10 cellular contexts compared by ENCODE assay signal in genomic region chr1:41504126-41505035, GRCh38. TPM values are rescaled to one million over a fixed set of nuclear protein-coding genes. Genes with fewer than 3 reads are reported as not detected.
DNase-seq lines count a peak whose midpoint lies in the region; TF ChIP-seq lines count a peak whose summit lies in the region.
"Had no signal": no experiment of that assay in that cellular context is flagged by ENCODE, and none has a peak within 500 bp of the region (broad histone marks: within the 10 kb centered on the region; RNA-seq: fewer than 3 reads in every experiment).

No MANE protein-coding gene starts in this region.

- no peak overlapping the region for H3K4me3 Mint-ChIP-seq in CD4-positive, alpha-beta memory T cell

- no peak overlapping the region for H2AFZ ChIP-seq in MM.1S (ENCODE audit: low read length)

- H3K4me3 ChIP-seq in MM.1S (ENCODE audit: low read length), result no peak overlapping the region
- H3K4me3 ChIP-seq in WERI-Rb-1 (ENCODE audit: low read depth, low read length), result no peak overlapping the region
- H3K4me3 ChIP-seq in CD4-positive, alpha-beta memory T cell (ENCODE audit: low read length in 2 of 2), result no peak overlapping the region
- H3K4me3 ChIP-seq in esophagus muscularis mucosa, result no peak overlapping the region
- H3K4me3 ChIP-seq in tibial nerve, result no peak overlapping the region

- TF ChIP-seq EP300 in esophagus muscularis mucosa (IDR thresholded peaks at IDR 0.05) (no peak), tibial nerve (IDR thresholded peaks at IDR 0.05) (no peak)

- POLR2A ChIA-PET in CD4-positive, alpha-beta memory T cell (lab: Charles Lee; ENCODE audit: partially characterized antibody), result no interaction called here

- DNase-seq in DMS53 (lab: John Stamatoyannopoulos, UW) (peak; percentile 98), MM.1S (peak; percentile 66), WERI-Rb-1 (peak; percentile 76), kidney tubule cell (ENCODE audit: low spot score) (peak; percentile 96), esophagus muscularis mucosa (ENCODE audit: extremely low spot score) (no peak), tibial nerve (ENCODE audit: low spot score in 2 of 2) (no peak), T1000 (lab: John Stamatoyannopoulos, UW) (no peak)
- DNase-seq in CD4-positive, alpha-beta memory T cell, result no peak
- DNase-seq: activated CD8-positive, alpha-beta memory T cell treated with anti-CD3 and anti-CD28 coated beads, Interleukin-2, amount 50 U/mL, for 4 hours had no signal

- CTCF ChIA-PET in CD4-positive, alpha-beta memory T cell (lab: Charles Lee; ENCODE audit: partially characterized antibody), result no interaction called here

- intact Hi-C loops in CD4-positive, alpha-beta memory T cell (cut with micrococcal nuclease), result no loop called here
- intact Hi-C loops in esophagus muscularis mucosa (cut with DNase I), result no loop called here

- H4K20me1 ChIP-seq in MM.1S (ENCODE audit: insufficient read depth, low read length), result no peaks in the 10 kb centered on the region

- H3K27ac ChIP-seq in MM.1S (ENCODE audit: low read length) (peak overlapping the region; percentile 32; the same call in 1 of the 2 replicates), WERI-Rb-1 (peak overlapping the region; percentile 30), esophagus muscularis mucosa (replicated peaks in 1 of 4) (no peak overlapping the region), tibial nerve (no peak overlapping the region)
- H3K27ac ChIP-seq in CD4-positive, alpha-beta memory T cell (ENCODE audit: low read depth, low read length), result no peak overlapping the region

- H3K4me1 ChIP-seq in MM.1S (ENCODE audit: low read length) (peaks cover 18% of the 10 kb centered on the region), esophagus muscularis mucosa (peaks cover 22 to 32% (median 26%) of the 10 kb centered on the region in 4 donors), tibial nerve (peaks cover 0 to 13% (median 0%) of the 10 kb centered on the region in 4 donors)
- no peaks in the 10 kb centered on the region for H3K4me1 ChIP-seq in CD4-positive, alpha-beta memory T cell (ENCODE audit: insufficient read depth, low read length)

- no peaks in the 10 kb centered on the region for H3K9me3 ChIP-seq in MM.1S (replicated peaks; ENCODE audit: insufficient read depth, low read length)
- no peaks in the 10 kb centered on the region for H3K9me3 ChIP-seq in WERI-Rb-1 (ENCODE audit: severe bottlenecking)
- H3K9me3 ChIP-seq in CD4-positive, alpha-beta memory T cell (ENCODE audit: control insufficient read depth in 1 of 2, low read length in 2 of 2), result no peaks in the 10 kb centered on the region
- H3K9me3 ChIP-seq in esophagus muscularis mucosa, result no peaks in the 10 kb centered on the region
- H3K9me3 ChIP-seq in tibial nerve, result no peaks in the 10 kb centered on the region

- H3K36me3 Mint-ChIP-seq in CD4-positive, alpha-beta memory T cell, result no peaks in the 10 kb centered on the region

- H3K27me3 Mint-ChIP-seq in CD4-positive, alpha-beta memory T cell, result no peaks in the 10 kb centered on the region

- H3K9ac ChIP-seq in MM.1S (ENCODE audit: low read length), result no peak overlapping the region

- H3K4me2 ChIP-seq in MM.1S (ENCODE audit: low read depth, low read length), result no peak overlapping the region

- H3K79me2 ChIP-seq in MM.1S (ENCODE audit: low read length), result no peaks in the 10 kb centered on the region

- H3K36me3 ChIP-seq in MM.1S (replicated peaks; ENCODE audit: insufficient read depth, low read length), result no peaks in the 10 kb centered on the region
- no peaks in the 10 kb centered on the region for H3K36me3 ChIP-seq in WERI-Rb-1
- no peaks in the 10 kb centered on the region for H3K36me3 ChIP-seq in CD4-positive, alpha-beta memory T cell (ENCODE audit: insufficient read depth, low read length)
- H3K36me3 ChIP-seq in esophagus muscularis mucosa, result no peaks in the 10 kb centered on the region
- no peaks in the 10 kb centered on the region for H3K36me3 ChIP-seq in tibial nerve

- WGBS in esophagus muscularis mucosa, result 82% methylated on average over 15 of the region's 15 CpGs
- WGBS in tibial nerve, 2 donors, result 83 to 89% methylated on average over 15 of the region's 15 CpGs

- 0 out of 2 replicates have a peak, but pooled peaks cover 6% of the 10 kb centered on the region for H3F3A ChIP-seq in MM.1S (ENCODE audit: insufficient read depth, low read length)

- H3K27ac Mint-ChIP-seq in CD4-positive, alpha-beta memory T cell, result peak overlapping the region in 1 of 7 donors; percentile 25

- TF ChIP-seq POLR2A in esophagus muscularis mucosa (IDR thresholded peaks at IDR 0.05; ENCODE audit: low read depth), result no peak
- no peak for TF ChIP-seq POLR2A in tibial nerve (IDR thresholded peaks at IDR 0.05)

- TF ChIP-seq CTCF in MM.1S (IDR thresholded peaks at IDR 0.05; ENCODE audit: low read length), result no peak
- no peak for TF ChIP-seq CTCF in WERI-Rb-1 (IDR thresholded peaks at IDR 0.05; ENCODE audit: low read depth, low read length)
- TF ChIP-seq CTCF in esophagus muscularis mucosa (IDR thresholded peaks at IDR 0.05), result no peak
- no peak for TF ChIP-seq CTCF in tibial nerve (IDR thresholded peaks at IDR 0.05)

- H3K4me1 Mint-ChIP-seq in CD4-positive, alpha-beta memory T cell, result peaks cover 0 to 2% (median 0%) of the 10 kb centered on the region in 4 donors

- no peaks in the 10 kb centered on the region for H3K27me3 ChIP-seq in MM.1S (replicated peaks; ENCODE audit: insufficient read depth, low read length)
- H3K27me3 ChIP-seq in WERI-Rb-1 (ENCODE audit: insufficient read depth, low read depth, severe bottlenecking), result no peaks in the 10 kb centered on the region
- no peaks in the 10 kb centered on the region for H3K27me3 ChIP-seq in CD4-positive, alpha-beta memory T cell (ENCODE audit: insufficient read depth, low read length)
- no peaks in the 10 kb centered on the region for H3K27me3 ChIP-seq in esophagus muscularis mucosa
- no peaks in the 10 kb centered on the region for H3K27me3 ChIP-seq in tibial nerve

- H3K9me2 ChIP-seq in MM.1S (replicated peaks; ENCODE audit: insufficient read depth, low read length), result no peaks in the 10 kb centered on the region

- H3K9me3 Mint-ChIP-seq in CD4-positive, alpha-beta memory T cell, result peaks cover 0 to 2% (median 0%) of the 10 kb centered on the region in 8 donors

RNA-seq across cellular contexts. Expression of gene EDN2, which starts 19.9 kb away (rescaled TPM):
- not detected for total RNA-seq in CD4-positive, alpha-beta memory T cell
- polyA plus RNA-seq in CD4-positive, alpha-beta memory T cell, result not detected
- 1 to 10 TPM in 1 of 4 donors, under 1 TPM in 1, not detected in 2; 0.40 to 1.2 TPM for total RNA-seq in esophagus muscularis mucosa
- 1 to 10 TPM in 1 of 4 donors, under 1 TPM in 1, not detected in 2; 0.78 to 3.1 TPM for total RNA-seq in tibial nerve
- polyA plus RNA-seq: neural cell had no signal

Comparison
In these comparisons a context has a peak if more than half of its experiments do, and no peak if none do; other contexts are left out.
1. DNase-seq: peak in DMS53 (single experiment), MM.1S (single experiment), WERI-Rb-1 (single experiment) and kidney tubule cell (single experiment); none in CD4-positive, alpha-beta memory T cell (0 of 5), esophagus muscularis mucosa (single experiment), tibial nerve (0 of 2) and T1000 (single experiment).
2. H3K27ac ChIP-seq: peak in MM.1S (single experiment) and WERI-Rb-1 (single experiment); none in CD4-positive, alpha-beta memory T cell (single experiment), esophagus muscularis mucosa (0 of 4) and tibial nerve (0 of 4).